Comparison of ENCODE assay signal across 27 cellular contexts in the genomic region with DNA sequence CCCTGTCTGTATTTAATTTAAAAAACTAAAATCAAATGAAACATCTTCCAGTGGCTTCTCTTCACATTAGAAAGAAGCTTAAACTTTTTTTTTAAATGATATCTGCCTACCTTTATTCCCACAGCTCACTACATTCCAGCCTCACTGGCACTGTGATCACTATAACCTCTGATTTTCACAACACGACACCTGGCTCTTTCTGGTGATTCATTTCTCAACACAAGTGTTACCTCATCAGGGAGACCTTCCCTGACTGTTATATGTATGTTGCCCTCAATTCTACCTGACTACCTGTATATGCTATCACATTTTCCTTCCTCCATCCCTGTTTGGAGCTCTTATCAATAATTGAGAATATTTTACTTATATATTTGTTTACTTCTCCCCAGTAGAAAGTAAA.
"Had no signal": no experiment of that assay in that cellular context is flagged by ENCODE, and none has a peak within 500 bp of the region (broad histone marks: within the 10 kb centered on the region; RNA-seq: fewer than 3 reads in every experiment).

No MANE protein-coding gene starts in this region.

- H3K4me3 ChIP-seq: ascending aorta, esophagus squamous epithelium had no signal

- H3K27ac Mint-ChIP-seq: activated CD4-positive, alpha-beta memory T cell treated with anti-CD3 and anti-CD28 coated beads, Interleukin-2, amount 10 ng/mL, durations not matched to agents 7 days and 5 days; activated CD4-positive, alpha-beta T cell treated with anti-CD3 and anti-CD28 coated beads, Interleukin-2, amount 10 ng/mL, durations not matched to agents 7 days and 5 days; activated naive CD4-positive, alpha-beta T cell treated with anti-CD3 and anti-CD28 coated beads, Interleukin-2, amount 10 ng/mL, durations not matched to agents 7 days and 5 days; activated naive CD4-positive, alpha-beta T cell treated with anti-CD3 and anti-CD28 coated beads, Interleukin-2, amount 50 U/mL, for 72 hours; activated naive CD8-positive, alpha-beta T cell treated with anti-CD3 and anti-CD28 coated beads, Interleukin-2, amount 10 ng/mL, durations not matched to agents 7 days and 5 days; activated T-cell treated with anti-CD3 and anti-CD28 coated beads, Interleukin-2, amount 50 U/mL, for 24 hours; activated T-cell treated with anti-CD3 and anti-CD28 coated beads, Interleukin-2, amount 50 U/mL, for 72 hours; brain; endodermal cell; WTC11 had no signal

- H3K9me3 Mint-ChIP-seq: endodermal cell, WTC11 had no signal

- H3K27me3 Mint-ChIP-seq: activated CD4-positive, alpha-beta memory T cell treated with anti-CD3 and anti-CD28 coated beads, Interleukin-2, amount 10 ng/mL, durations not matched to agents 7 days and 5 days; activated CD4-positive, alpha-beta T cell treated with anti-CD3 and anti-CD28 coated beads, Interleukin-2, amount 10 ng/mL, durations not matched to agents 7 days and 5 days; activated naive CD4-positive, alpha-beta T cell treated with anti-CD3 and anti-CD28 coated beads, Interleukin-2, amount 10 ng/mL, durations not matched to agents 7 days and 5 days; activated naive CD8-positive, alpha-beta T cell treated with anti-CD3 and anti-CD28 coated beads, Interleukin-2, amount 10 ng/mL, durations not matched to agents 7 days and 5 days; activated T-cell treated with anti-CD3 and anti-CD28 coated beads, Interleukin-2, amount 50 U/mL, for 24 hours; brain had no signal

- H3K36me3 Mint-ChIP-seq: activated naive CD4-positive, alpha-beta T cell treated with anti-CD3 and anti-CD28 coated beads, Interleukin-2, amount 10 ng/mL, durations not matched to agents 7 days and 5 days had no signal

- DNase-seq: activated CD4-positive, alpha-beta memory T cell treated with anti-CD3 and anti-CD28 coated beads, Interleukin-2, amount 10 ng/mL, durations not matched to agents 7 days and 5 days; activated CD4-positive, alpha-beta T cell treated with anti-CD3 and anti-CD28 coated beads for 1 hour; activated CD4-positive, alpha-beta T cell treated with anti-CD3 and anti-CD28 coated beads for 4 hours; activated CD4-positive, alpha-beta T cell treated with anti-CD3 and anti-CD28 coated beads, Interleukin-2, amount 10 ng/mL, durations not matched to agents 7 days and 5 days; activated CD4-positive, alpha-beta T cell treated with anti-CD3 and anti-CD28 coated beads, Interleukin-2, amount 50 U/mL, for 4 hours; activated CD8-positive, alpha-beta memory T cell treated with anti-CD3 and anti-CD28 coated beads, Interleukin-2, amount 50 U/mL, for 48 hours; activated gamma-delta T cell; activated naive CD4-positive, alpha-beta T cell; activated naive CD4-positive, alpha-beta T cell treated with anti-CD3 and anti-CD28 coated beads, Interleukin-2, amount 10 ng/mL, durations not matched to agents 7 days and 5 days; activated naive CD8-positive, alpha-beta T cell treated with anti-CD3 and anti-CD28 coated beads, Interleukin-2, amount 10 ng/mL, durations not matched to agents 7 days and 5 days; activated T-cell treated with anti-CD3 and anti-CD28 coated beads for 4 hours; activated T-cell treated with anti-CD3 and anti-CD28 coated beads, Interleukin-2, amount 50 U/mL, for 24 hours; activated T-cell treated with anti-CD3 and anti-CD28 coated beads, Interleukin-2, amount 50 U/mL, for 72 hours; caudate nucleus; cortex of kidney; dermis blood vessel endothelial cell; effector memory CD4-positive, alpha-beta T cell; endodermal cell; erythroblast; esophagus squamous epithelium; head of caudate nucleus; T-helper 2 cell had no signal

- H3K4me1 Mint-ChIP-seq: activated CD4-positive, alpha-beta memory T cell treated with anti-CD3 and anti-CD28 coated beads, Interleukin-2, amount 10 ng/mL, durations not matched to agents 7 days and 5 days; activated CD4-positive, alpha-beta T cell treated with anti-CD3 and anti-CD28 coated beads, Interleukin-2, amount 10 ng/mL, durations not matched to agents 7 days and 5 days; activated naive CD4-positive, alpha-beta T cell treated with anti-CD3 and anti-CD28 coated beads, Interleukin-2, amount 10 ng/mL, durations not matched to agents 7 days and 5 days; activated naive CD8-positive, alpha-beta T cell treated with anti-CD3 and anti-CD28 coated beads, Interleukin-2, amount 10 ng/mL, durations not matched to agents 7 days and 5 days; brain; endodermal cell had no signal

- H3K27me3 ChIP-seq: ascending aorta, esophagus squamous epithelium had no signal

- H3K4me1 ChIP-seq: ascending aorta had no signal

- H3K4me3 Mint-ChIP-seq: activated CD4-positive, alpha-beta memory T cell treated with anti-CD3 and anti-CD28 coated beads, Interleukin-2, amount 10 ng/mL, durations not matched to agents 7 days and 5 days; activated CD4-positive, alpha-beta T cell treated with anti-CD3 and anti-CD28 coated beads, Interleukin-2, amount 10 ng/mL, durations not matched to agents 7 days and 5 days; activated naive CD4-positive, alpha-beta T cell treated with anti-CD3 and anti-CD28 coated beads, Interleukin-2, amount 10 ng/mL, durations not matched to agents 7 days and 5 days; activated naive CD8-positive, alpha-beta T cell treated with anti-CD3 and anti-CD28 coated beads, Interleukin-2, amount 10 ng/mL, durations not matched to agents 7 days and 5 days; activated T-cell treated with anti-CD3 and anti-CD28 coated beads, Interleukin-2, amount 50 U/mL, for 24 hours; activated T-cell treated with anti-CD3 and anti-CD28 coated beads, Interleukin-2, amount 50 U/mL, for 72 hours; brain; endodermal cell; WTC11 had no signal

- H3K27ac ChIP-seq: ascending aorta, esophagus squamous epithelium, VCaP had no signal
